20 cellular contexts compared by ENCODE assay signal in the genomic region with DNA sequence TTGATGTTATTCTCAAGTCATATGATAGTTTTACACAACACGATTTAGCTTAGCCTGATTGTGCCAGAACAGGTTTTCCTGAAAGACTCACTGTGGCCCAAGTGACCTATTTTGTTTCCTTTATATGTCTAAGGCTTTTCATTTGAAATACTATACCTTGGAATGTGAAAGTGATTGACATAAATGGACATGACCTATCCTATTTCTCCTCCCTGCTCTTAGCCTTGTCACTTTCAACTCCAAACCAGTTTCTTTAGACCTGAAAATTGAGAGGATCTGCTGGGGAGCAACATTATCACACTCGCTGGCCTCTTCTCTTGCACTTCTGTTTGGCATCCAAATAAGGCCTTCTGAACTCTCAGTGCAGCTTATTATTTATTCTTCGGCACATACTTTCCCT.
DNase-seq lines count a peak whose midpoint lies in the region; ATAC-seq and TF ChIP-seq lines count a peak whose summit lies in the region.
"Had no signal": no experiment of that assay in that cellular context is flagged by ENCODE, and none has a peak within 500 bp of the region (broad histone marks: within the 10 kb centered on the region; RNA-seq: fewer than 3 reads in every experiment).

No MANE protein-coding gene starts in this region.

- no peak for TF ChIP-seq RAD21 in Ishikawa (IDR thresholded peaks at IDR 0.05; ENCODE audit: low read depth)

- no peak for TF ChIP-seq POLR2A in sigmoid colon (IDR thresholded peaks at IDR 0.05)

- H3K27me3 Mint-ChIP-seq in stimulated activated naive B cell treated with anti-CD40 and anti-IgM and Interleukin-4, amounts not matched to agents 10 μg/mL and 1 μg/mL and 100 μg/mL, for 72 hours, result no peaks in the 10 kb centered on the region
- H3K27me3 Mint-ChIP-seq: dendritic cell treated with granulocyte-macrophage colony-stimulating factor and Interleukin-4, amounts not matched to agents 40 ng/mL and 50 ng/mL, for 4 days; stimulated activated naive CD8-positive, alpha-beta T cell treated with anti-CD3 and anti-CD28 coated beads, Interleukin-15, amount 100 ng/mL, for 72 hours had no signal

- H3K9me3 ChIP-seq in sigmoid colon, result no peaks in the 10 kb centered on the region
- H3K9me3 ChIP-seq: right atrium auricular region had no signal

- peak; percentile 46 for DNase-seq in NCI-H748 (lab: John Stamatoyannopoulos, UW; ENCODE audit: unreplicated experiment)
- no peak for DNase-seq in NCI-H748 treated with DMSO at 0.1 percent for 48 hours (lab: John Stamatoyannopoulos, UW)
- DNase-seq in epithelial cell of prostate (ENCODE audit: low read depth, low spot score), result peak; percentile 27
- no peak for DNase-seq in sigmoid colon
- DNase-seq in SHP77 (lab: John Stamatoyannopoulos, UW), result no peak
- no peak for DNase-seq in stimulated activated naive B cell treated with anti-CD40 and anti-IgM and Interleukin-4, amounts not matched to agents 10 μg/mL and 1 μg/mL and 100 μg/mL, for 72 hours
- DNase-seq: activated CD4-positive, alpha-beta T cell treated with anti-CD3 and anti-CD28 coated beads, Interleukin-2, amount 50 U/mL, for 4 hours; activated naive CD4-positive, alpha-beta T cell treated with anti-CD3 and anti-CD28 coated beads, Interleukin-2, amount 50 U/mL, for 16 hours; activated T-cell treated with anti-CD3 and anti-CD28 coated beads, Interleukin-2, amount 50 U/mL, for 1 hour; head of caudate nucleus; MV-4-11; NCI-H2029; NCI-H510A treated with DMSO at 0.1 percent for 48 hours; stimulated activated naive CD8-positive, alpha-beta T cell treated with anti-CD3 and anti-CD28 coated beads, Interleukin-15, amount 100 ng/mL, for 72 hours had no signal

- no peaks in the 10 kb centered on the region for H3K4me1 Mint-ChIP-seq in stimulated activated naive B cell treated with anti-CD40 and anti-IgM and Interleukin-4, amounts not matched to agents 10 μg/mL and 1 μg/mL and 100 μg/mL, for 72 hours
- H3K4me1 Mint-ChIP-seq: stimulated activated naive CD8-positive, alpha-beta T cell treated with anti-CD3 and anti-CD28 coated beads, Interleukin-15, amount 100 ng/mL, for 72 hours had no signal

- H3K4me1 ChIP-seq in sigmoid colon, result peaks cover 0 to 23% (median 17%) of the 10 kb centered on the region in 4 donors
- H3K4me1 ChIP-seq: right atrium auricular region had no signal

- no peak for TF ChIP-seq CTCF in sigmoid colon (IDR thresholded peaks at IDR 0.05)

- no peak overlapping the region for H3K4me3 ChIP-seq in sigmoid colon
- H3K4me3 ChIP-seq: BLaER1 treated with 17β-estradiol and CSF1 and Interleukin-3, amounts not matched to agents 10 nM and 100 nM; PC-9; right atrium auricular region had no signal

- H3K27ac Mint-ChIP-seq in stimulated activated naive B cell treated with anti-CD40 and anti-IgM and Interleukin-4, amounts not matched to agents 10 μg/mL and 1 μg/mL and 100 μg/mL, for 72 hours, result no peak overlapping the region
- H3K27ac Mint-ChIP-seq: dendritic cell treated with granulocyte-macrophage colony-stimulating factor and Interleukin-4, amounts not matched to agents 40 ng/mL and 50 ng/mL, for 4 days; stimulated activated naive CD8-positive, alpha-beta T cell treated with anti-CD3 and anti-CD28 coated beads, Interleukin-15, amount 100 ng/mL, for 72 hours had no signal

- H3K27ac ChIP-seq in epithelial cell of prostate (peak overlapping the region; percentile 17), sigmoid colon (peak overlapping the region in 3 of 4 donors; percentile 50 to 77 (median 54))
- H3K27ac ChIP-seq: BLaER1 treated with 17β-estradiol and CSF1 and Interleukin-3, amounts not matched to agents 10 nM and 100 nM; PC-9; right atrium auricular region had no signal

- TF ChIP-seq EP300 in Ishikawa (IDR thresholded peaks at IDR 0.05; ENCODE audit: borderline replicate concordance) (no peak), sigmoid colon (IDR thresholded peaks at IDR 0.05) (no peak)

- no peaks in the 10 kb centered on the region for H3K36me3 ChIP-seq in sigmoid colon
- H3K36me3 ChIP-seq: BLaER1 treated with 17β-estradiol and CSF1 and Interleukin-3, amounts not matched to agents 10 nM and 100 nM; right atrium auricular region had no signal

- 51 to 61% methylated on average over 3 of the region's 3 CpGs for WGBS in sigmoid colon, 2 donors

- H3K27me3 ChIP-seq in sigmoid colon, result no peaks in the 10 kb centered on the region
- H3K27me3 ChIP-seq: BLaER1 treated with 17β-estradiol and CSF1 and Interleukin-3, amounts not matched to agents 10 nM and 100 nM; right atrium auricular region had no signal

- H3K36me3 Mint-ChIP-seq in stimulated activated naive B cell treated with anti-CD40 and anti-IgM and Interleukin-4, amounts not matched to agents 10 μg/mL and 1 μg/mL and 100 μg/mL, for 72 hours, result no peaks in the 10 kb centered on the region

- H3K9me3 Mint-ChIP-seq in stimulated activated naive B cell treated with anti-CD40 and anti-IgM and Interleukin-4, amounts not matched to agents 10 μg/mL and 1 μg/mL and 100 μg/mL, for 72 hours, result no peaks in the 10 kb centered on the region
- H3K9me3 Mint-ChIP-seq: dendritic cell treated with granulocyte-macrophage colony-stimulating factor and Interleukin-4, amounts not matched to agents 40 ng/mL and 50 ng/mL, for 4 days; stimulated activated naive CD8-positive, alpha-beta T cell treated with anti-CD3 and anti-CD28 coated beads, Interleukin-15, amount 100 ng/mL, for 72 hours had no signal

- intact Hi-C loops in sigmoid colon (cut with DNase I), result no loop called here

- ATAC-seq in stimulated activated naive B cell treated with anti-CD40 and anti-IgM and Interleukin-4, amounts not matched to agents 10 μg/mL and 1 μg/mL and 100 μg/mL, for 72 hours (replicated peaks), result no peak
- no peak for ATAC-seq in GM18858 (IDR thresholded peaks at IDR 0.05; ENCODE audit: unreplicated experiment)
- ATAC-seq: stimulated activated naive CD8-positive, alpha-beta T cell treated with anti-CD3 and anti-CD28 coated beads, Interleukin-15, amount 100 ng/mL, for 72 hours had no signal

- H3K4me3 Mint-ChIP-seq in stimulated activated naive B cell treated with anti-CD40 and anti-IgM and Interleukin-4, amounts not matched to agents 10 μg/mL and 1 μg/mL and 100 μg/mL, for 72 hours, result no peak overlapping the region
- H3K4me3 Mint-ChIP-seq: dendritic cell treated with granulocyte-macrophage colony-stimulating factor and Interleukin-4, amounts not matched to agents 40 ng/mL and 50 ng/mL, for 4 days; stimulated activated naive CD8-positive, alpha-beta T cell treated with anti-CD3 and anti-CD28 coated beads, Interleukin-15, amount 100 ng/mL, for 72 hours had no signal

TF ChIP-seq in Ishikawa, 13 proteins besides CTCF, POLR2A, EP300 and RAD21:
- TF ChIP-seq, protein P1, sequence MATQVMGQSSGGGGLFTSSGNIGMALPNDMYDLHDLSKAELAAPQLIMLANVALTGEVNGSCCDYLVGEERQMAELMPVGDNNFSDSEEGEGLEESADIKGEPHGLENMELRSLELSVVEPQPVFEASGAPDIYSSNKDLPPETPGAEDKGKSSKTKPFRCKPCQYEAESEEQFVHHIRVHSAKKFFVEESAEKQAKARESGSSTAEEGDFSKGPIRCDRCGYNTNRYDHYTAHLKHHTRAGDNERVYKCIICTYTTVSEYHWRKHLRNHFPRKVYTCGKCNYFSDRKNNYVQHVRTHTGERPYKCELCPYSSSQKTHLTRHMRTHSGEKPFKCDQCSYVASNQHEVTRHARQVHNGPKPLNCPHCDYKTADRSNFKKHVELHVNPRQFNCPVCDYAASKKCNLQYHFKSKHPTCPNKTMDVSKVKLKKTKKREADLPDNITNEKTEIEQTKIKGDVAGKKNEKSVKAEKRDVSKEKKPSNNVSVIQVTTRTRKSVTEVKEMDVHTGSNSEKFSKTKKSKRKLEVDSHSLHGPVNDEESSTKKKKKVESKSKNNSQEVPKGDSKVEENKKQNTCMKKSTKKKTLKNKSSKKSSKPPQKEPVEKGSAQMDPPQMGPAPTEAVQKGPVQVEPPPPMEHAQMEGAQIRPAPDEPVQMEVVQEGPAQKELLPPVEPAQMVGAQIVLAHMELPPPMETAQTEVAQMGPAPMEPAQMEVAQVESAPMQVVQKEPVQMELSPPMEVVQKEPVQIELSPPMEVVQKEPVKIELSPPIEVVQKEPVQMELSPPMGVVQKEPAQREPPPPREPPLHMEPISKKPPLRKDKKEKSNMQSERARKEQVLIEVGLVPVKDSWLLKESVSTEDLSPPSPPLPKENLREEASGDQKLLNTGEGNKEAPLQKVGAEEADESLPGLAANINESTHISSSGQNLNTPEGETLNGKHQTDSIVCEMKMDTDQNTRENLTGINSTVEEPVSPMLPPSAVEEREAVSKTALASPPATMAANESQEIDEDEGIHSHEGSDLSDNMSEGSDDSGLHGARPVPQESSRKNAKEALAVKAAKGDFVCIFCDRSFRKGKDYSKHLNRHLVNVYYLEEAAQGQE (IDR thresholded peaks at IDR 0.05; ENCODE audit: low read depth), result no peak
- TF ChIP-seq NFIC (IDR thresholded peaks at IDR 0.05) (no peak), ZBTB7A (IDR thresholded peaks at IDR 0.05; ENCODE audit: low read depth) (no peak), CEBPB (IDR thresholded peaks at IDR 0.05) (no peak), YY1 (IDR thresholded peaks at IDR 0.05; ENCODE audit: low read depth) (no peak), USF1 (IDR thresholded peaks at IDR 0.05) (no peak), CREB1 (IDR thresholded peaks at IDR 0.05; ENCODE audit: low read depth) (no peak), TEAD4 (IDR thresholded peaks at IDR 0.05) (peak; percentile 61; the same call in 1 of the 2 replicates)

Comparison
In these comparisons a context has a peak if more than half of its experiments do, and no peak if none do; other contexts are left out.
1. DNase-seq: peak in NCI-H748 (single experiment) and epithelial cell of prostate (single experiment); none in NCI-H748 treated with DMSO at 0.1 percent for 48 hours (single experiment), sigmoid colon (single experiment), SHP77 (0 of 2) and stimulated activated naive B cell treated with anti-CD40 and anti-IgM and Interleukin-4, amounts not matched to agents 10 μg/mL and 1 μg/mL and 100 μg/mL, for 72 hours (single experiment).